13 cellular contexts compared by ENCODE assay signal in the genomic region with DNA sequence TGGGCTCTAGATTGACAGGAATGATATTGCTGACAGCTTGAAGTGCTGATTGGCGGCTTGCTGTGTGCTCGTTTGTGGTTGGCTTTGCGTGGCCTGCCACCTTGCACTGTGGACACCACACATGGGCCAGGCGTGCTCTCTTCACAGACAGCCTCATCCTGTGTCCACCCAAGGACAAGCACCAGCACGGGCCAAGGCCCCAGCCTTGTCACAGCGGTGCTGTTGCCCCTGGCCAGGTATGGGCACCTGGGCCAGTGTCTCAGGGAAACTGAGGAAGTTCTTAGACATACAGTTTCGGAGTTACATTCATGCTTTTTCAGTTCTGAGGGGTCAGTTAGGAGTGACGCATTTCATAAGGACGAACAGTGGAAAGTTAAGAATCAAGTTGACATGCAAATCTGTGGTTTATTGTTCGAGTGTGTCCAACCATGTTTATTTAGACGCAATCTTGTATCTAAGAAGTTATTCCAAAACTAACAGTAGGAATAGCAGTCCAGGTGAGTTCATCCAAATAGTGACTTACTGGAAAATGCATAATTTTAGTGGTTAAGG.
DNase-seq lines count a peak whose midpoint lies in the region; ATAC-seq, FAIRE-seq and TF ChIP-seq lines count a peak whose summit lies in the region.
"Had no signal": no experiment of that assay in that cellular context is flagged by ENCODE, and none has a peak within 500 bp of the region (broad histone marks: within the 10 kb centered on the region; RNA-seq: fewer than 3 reads in every experiment).

No MANE protein-coding gene starts in this region.

- H3K79me2 ChIP-seq in K562 (ENCODE audit: control insufficient read depth, insufficient read depth, low read length) (peaks cover 3% of the 10 kb centered on the region; the same call in 1 of the 3 replicates), osteoblast (ENCODE audit: insufficient read depth, low read length) (peaks cover 8% of the 10 kb centered on the region)

- peaks cover 64% of the 10 kb centered on the region for H3K36me3 Mint-ChIP-seq in stimulated activated effector memory CD8-positive, alpha-beta T cell treated with anti-CD3 and anti-CD28 coated beads, Interleukin-12 subunit alpha, Interleukin-12 subunit beta, amount 100 ng/mL, for 72 hours

- H3K4me2 ChIP-seq in K562 (ENCODE audit: insufficient read depth, low read length) = no peak overlapping the region
- no peak overlapping the region for H3K4me2 ChIP-seq in osteoblast (ENCODE audit: insufficient read depth, low read length)

- H3K4me3 Mint-ChIP-seq in stimulated activated effector memory CD8-positive, alpha-beta T cell treated with anti-CD3 and anti-CD28 coated beads, Interleukin-12 subunit alpha, Interleukin-12 subunit beta, amount 100 ng/mL, for 72 hours = no peak overlapping the region
- H3K4me3 Mint-ChIP-seq: central memory CD8-positive, alpha-beta T cell had no signal

- ATAC-seq in HG03064 (IDR thresholded peaks at IDR 0.05; ENCODE audit: low read depth, unreplicated experiment) (peak; percentile 44), K562 (no peak), GM18517 (IDR thresholded peaks at IDR 0.05; ENCODE audit: unreplicated experiment) (no peak)
- no peak for ATAC-seq in stimulated activated effector memory CD8-positive, alpha-beta T cell treated with anti-CD3 and anti-CD28 coated beads, Interleukin-12 subunit alpha, Interleukin-12 subunit beta, amount 100 ng/mL, for 72 hours

- H3K4me1 ChIP-seq in left ventricle myocardium inferior (peaks cover 33% of the 10 kb centered on the region), right atrium auricular region (peaks cover 0 to 10% of the 10 kb centered on the region in 2 donors), K562 (replicated peaks in 1 of 2; ENCODE audit: control insufficient read depth in 2 of 2, insufficient read depth in 2 of 2, low read length in 2 of 2) (peaks cover 3 to 21% of the 10 kb centered on the region in 2 experiments; a peak in 4 of 5 replicates), osteoblast (ENCODE audit: insufficient read depth, low read length) (no peaks in the 10 kb centered on the region)

- TF ChIP-seq CTCF in left ventricle myocardium inferior (IDR thresholded peaks at IDR 0.05; ENCODE audit: borderline replicate concordance) = no peak
- TF ChIP-seq CTCF in right atrium auricular region (IDR thresholded peaks at IDR 0.05) = no peak
- TF ChIP-seq CTCF in K562 (IDR thresholded peaks at IDR 0.05 in 2 of 3, conservative IDR thresholded peaks at IDR 0.05 in 1 of 3; ENCODE audit: insufficient read depth in 2 of 3, low read depth in 1 of 3, low read length in 3 of 3) = no peak
- TF ChIP-seq CTCF in osteoblast (IDR thresholded peaks at IDR 0.05; ENCODE audit: extremely low read depth, low read depth, low read length) = no peak

- POLR2A ChIA-PET in K562 (lab: Yijun Ruan, JAX) = no interaction called here

- no peak for TF ChIP-seq EP300 in K562 (IDR thresholded peaks at IDR 0.05; ENCODE audit: low read length)

- no peak for FAIRE-seq in K562 (lab: Jason Lieb, UNC)

- TF ChIP-seq POLR2A in K562 (conservative IDR thresholded peaks at IDR 0.05) = no peak

- no peaks in the 10 kb centered on the region for H3K9me1 ChIP-seq in K562 (ENCODE audit: control insufficient read depth, insufficient read depth, low read length)

- intact Hi-C loops in left ventricle myocardium inferior (cut with micrococcal nuclease) (no loop called here), K562 (cut with micrococcal nuclease) (no loop called here)

- H3K27ac Mint-ChIP-seq in stimulated activated effector memory CD8-positive, alpha-beta T cell treated with anti-CD3 and anti-CD28 coated beads, Interleukin-12 subunit alpha, Interleukin-12 subunit beta, amount 100 ng/mL, for 72 hours = peak overlapping the region; percentile 74

- in situ Hi-C loops in K562 (cut with MboI) = no loop called here

- H3K9me3 ChIP-seq in left ventricle myocardium inferior (replicated peaks) = no peaks in the 10 kb centered on the region
- no peaks in the 10 kb centered on the region for H3K9me3 ChIP-seq in right atrium auricular region
- H3K9me3 ChIP-seq in K562 (replicated peaks; ENCODE audit: control insufficient read depth, insufficient read depth, low read depth, low read length) = no peaks in the 10 kb centered on the region
- H3K9me3 ChIP-seq in osteoblast (ENCODE audit: low read depth, low read length) = no peaks in the 10 kb centered on the region
- H3K9me3 ChIP-seq: vagina had no signal

- H3K27ac ChIP-seq in left ventricle myocardium inferior (replicated peaks) (no peak overlapping the region), right atrium auricular region (no peak overlapping the region), K562 (ENCODE audit: extremely low read depth, low read depth, low read length) (no peak overlapping the region), osteoblast (ENCODE audit: low read depth, low read length) (no peak overlapping the region)
- H3K27ac ChIP-seq: vagina had no signal

- 0 out of 4 replicates have a peak overlapping the region, but pooled peaks of 1 of the 2 experiments have one; percentile 50 for H3K9ac ChIP-seq in K562 (ENCODE audit: insufficient read depth in 1 of 2, low read depth in 2 of 2, low read length in 2 of 2)

- H2AFZ ChIP-seq in K562 (ENCODE audit: low read depth, low read length) (no peak overlapping the region), osteoblast (ENCODE audit: low read length) (no peak overlapping the region)

- no peak for TF ChIP-seq RAD21 in K562 (CRISPR knock-in tag; conservative IDR thresholded peaks at IDR 0.05 in 1 of 2, IDR thresholded peaks at IDR 0.05 in 1 of 2)

- H3K4me1 Mint-ChIP-seq in stimulated activated effector memory CD8-positive, alpha-beta T cell treated with anti-CD3 and anti-CD28 coated beads, Interleukin-12 subunit alpha, Interleukin-12 subunit beta, amount 100 ng/mL, for 72 hours = peaks cover 14% of the 10 kb centered on the region

- H4K20me1 ChIP-seq in K562 (replicated peaks; ENCODE audit: control insufficient read depth, insufficient read depth, low read length) (0 out of 2 replicates have a peak, but pooled peaks cover 3% of the 10 kb centered on the region), osteoblast (ENCODE audit: insufficient read depth, low read length) (peaks cover 18% of the 10 kb centered on the region)

- H3K36me3 ChIP-seq in left ventricle myocardium inferior (peaks cover 42% of the 10 kb centered on the region), right atrium auricular region (peaks cover 28% of the 10 kb centered on the region), K562 (ENCODE audit: control insufficient read depth, insufficient read depth, low read length) (peaks cover 58% of the 10 kb centered on the region), osteoblast (ENCODE audit: insufficient read depth, low read length) (peaks cover 19% of the 10 kb centered on the region)

- H3K4me3 ChIP-seq in left ventricle myocardium inferior = no peak overlapping the region
- H3K4me3 ChIP-seq in right atrium auricular region = no peak overlapping the region
- H3K4me3 ChIP-seq in K562 = no peak overlapping the region
- H3K4me3 ChIP-seq in osteoblast (ENCODE audit: insufficient read depth, low read length) = no peak overlapping the region
- H3K4me3 ChIP-seq: skin epidermis, vagina had no signal

- WGBS in K562 (ENCODE audit: insufficient coverage, low coverage, missing lambda C conversion rate) = 90% methylated on average over 11 of the region's 11 CpGs

- no peaks in the 10 kb centered on the region for H3K27me3 ChIP-seq in left ventricle myocardium inferior (ENCODE audit: low read depth)
- H3K27me3 ChIP-seq in right atrium auricular region = no peaks in the 10 kb centered on the region
- no peaks in the 10 kb centered on the region for H3K27me3 ChIP-seq in K562 (ENCODE audit: control insufficient read depth in 2 of 2, insufficient read depth in 2 of 2, low read length in 2 of 2)
- H3K27me3 ChIP-seq in osteoblast (ENCODE audit: insufficient read depth, low read length) = no peaks in the 10 kb centered on the region
- H3K27me3 ChIP-seq: vagina had no signal

- DNase-seq in left ventricle myocardium inferior (peak; percentile 27), right atrium auricular region (ENCODE audit: low spot score) (no peak), K562 (ENCODE audit: extremely low read depth in 1 of 4, low spot score in 3 of 4) (no peak), osteoblast (ENCODE audit: insufficient read length, low spot score, missing footprints) (no peak), NCI-H187 treated with DMSO at 0.1 percent for 48 hours (lab: John Stamatoyannopoulos, UW) (no peak)
- DNase-seq in stimulated activated effector memory CD8-positive, alpha-beta T cell treated with anti-CD3 and anti-CD28 coated beads, Interleukin-12 subunit alpha, Interleukin-12 subunit beta, amount 100 ng/mL, for 72 hours (ENCODE audit: low spot score in 2 of 2) = no peak
- DNase-seq: NCI-H446, RPMI8226 had no signal

- no TSS peak for BruUV-seq in K562 (replicated peaks; lab: Mats Ljungman, UMichigan)

- no peaks in the 10 kb centered on the region for H3K9me3 Mint-ChIP-seq in stimulated activated effector memory CD8-positive, alpha-beta T cell treated with anti-CD3 and anti-CD28 coated beads, Interleukin-12 subunit alpha, Interleukin-12 subunit beta, amount 100 ng/mL, for 72 hours
- H3K9me3 Mint-ChIP-seq: central memory CD8-positive, alpha-beta T cell had no signal

- CTCF ChIA-PET in K562 (lab: Yijun Ruan, JAX; ENCODE audit: low intra/inter-chr PET ratio) = no interaction called here

TF ChIP-seq in K562, 482 proteins besides CTCF, POLR2A, EP300 and RAD21:
- TF ChIP-seq, protein P1, sequence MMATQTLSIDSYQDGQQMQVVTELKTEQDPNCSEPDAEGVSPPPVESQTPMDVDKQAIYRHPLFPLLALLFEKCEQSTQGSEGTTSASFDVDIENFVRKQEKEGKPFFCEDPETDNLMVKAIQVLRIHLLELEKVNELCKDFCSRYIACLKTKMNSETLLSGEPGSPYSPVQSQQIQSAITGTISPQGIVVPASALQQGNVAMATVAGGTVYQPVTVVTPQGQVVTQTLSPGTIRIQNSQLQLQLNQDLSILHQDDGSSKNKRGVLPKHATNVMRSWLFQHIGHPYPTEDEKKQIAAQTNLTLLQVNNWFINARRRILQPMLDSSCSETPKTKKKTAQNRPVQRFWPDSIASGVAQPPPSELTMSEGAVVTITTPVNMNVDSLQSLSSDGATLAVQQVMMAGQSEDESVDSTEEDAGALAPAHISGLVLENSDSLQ (IDR thresholded peaks at IDR 0.05) = peak; percentile 11; the same call in 1 of the 2 replicates
- no peak for TF ChIP-seq DACH1 (IDR thresholded peaks at IDR 0.05; ENCODE audit: partially characterized antibody)
